15 cellular contexts compared by ENCODE assay signal in genomic region chr1:1893291-1893985, GRCh38. TPM values are rescaled to one million over a fixed set of nuclear protein-coding genes. Genes with fewer than 3 reads are reported as not detected.
DNase-seq lines count a peak whose midpoint lies in the region; ATAC-seq, FAIRE-seq and TF ChIP-seq lines count a peak whose summit lies in the region.
"Had no signal": no experiment of that assay in that cellular context is flagged by ENCODE, and none has a peak within 500 bp of the region (broad histone marks: within the 10 kb centered on the region; RNA-seq: fewer than 3 reads in every experiment).

No MANE protein-coding gene starts in this region.

- no peak overlapping the region for H3K4me2 ChIP-seq in GM23338

- no peak overlapping the region for H3K4me3 Mint-ChIP-seq in GM23338
- peak overlapping the region; percentile 72 for H3K4me3 Mint-ChIP-seq in activated naive CD8-positive, alpha-beta T cell
- H3K4me3 Mint-ChIP-seq in nephron, result peak overlapping the region; percentile 69 to 88 (median 82)

- no peaks in the 10 kb centered on the region for H3K36me3 ChIP-seq in GM23338 (ENCODE audit: insufficient read depth)
- H3K36me3 ChIP-seq: right atrium auricular region had no signal

- peaks cover 21% of the 10 kb centered on the region for H3K4me1 ChIP-seq in GM23338 (ENCODE audit: insufficient read depth)

- peaks cover 8% of the 10 kb centered on the region; the same call in 1 of the 2 replicates for H4K20me1 ChIP-seq in GM23338 (replicated peaks; ENCODE audit: insufficient read depth)

- no peaks in the 10 kb centered on the region; the same call in 2 of the 3 replicates for H3K9me3 Mint-ChIP-seq in GM23338
- no peaks in the 10 kb centered on the region for H3K9me3 Mint-ChIP-seq in activated naive CD8-positive, alpha-beta T cell (ENCODE audit: low read depth)
- H3K9me3 Mint-ChIP-seq in nephron, result no peaks in the 10 kb centered on the region

- H3K9me2 ChIP-seq in GM23338 (ENCODE audit: insufficient read depth), result no peaks in the 10 kb centered on the region

- H3K36me3 Mint-ChIP-seq in GM23338 (ENCODE audit: low read depth), result no peaks in the 10 kb centered on the region; the same call in 2 of the 3 replicates
- H3K36me3 Mint-ChIP-seq in activated naive CD8-positive, alpha-beta T cell, result peaks cover 4% of the 10 kb centered on the region
- peaks cover 6% of the 10 kb centered on the region for H3K36me3 Mint-ChIP-seq in nephron (ENCODE audit: low read depth)

- peak overlapping the region; percentile 27 for H3K27ac ChIP-seq in C4-2B
- no peak overlapping the region for H3K27ac ChIP-seq in GM23338 (ENCODE audit: low read depth)
- H3K27ac ChIP-seq: SK-N-MC had no signal

- DNase-seq in GM23338 (ENCODE audit: low spot score), result no peak
- DNase-seq in stimulated activated CD4-positive, alpha-beta T cell treated with anti-CD3 and anti-CD28 coated beads, Interleukin-4, amount 100 ng/mL, for 24 hours, result no peak
- DNase-seq in urothelium cell line (ENCODE audit: low spot score), result no peak
- DNase-seq in NCI-H2227 (lab: John Stamatoyannopoulos, UW; ENCODE audit: unreplicated experiment), result no peak
- DNase-seq: activated effector memory CD4-positive, alpha-beta T cell treated with anti-CD3 and anti-CD28 coated beads, Interleukin-2, amount 50 U/mL, for 16 hours; NCI-H187 treated with DMSO at 0.1 percent for 48 hours had no signal

- H3K27me3 ChIP-seq in GM23338 (ENCODE audit: insufficient read depth), result no peaks in the 10 kb centered on the region
- H3K27me3 ChIP-seq: right atrium auricular region had no signal

- no peak for ATAC-seq in GM23338
- ATAC-seq in GM18520 (IDR thresholded peaks at IDR 0.05; ENCODE audit: unreplicated experiment), result no peak
- ATAC-seq: activated CD4-positive, CD25-positive, alpha-beta regulatory T cell treated with anti-CD3 and anti-CD28 coated beads, Interleukin-2, amount 50 U/mL, for 24 hours had no signal

- H3K79me2 ChIP-seq in GM23338 (replicated peaks; ENCODE audit: insufficient read depth), result peaks cover 27% of the 10 kb centered on the region

- no peak for FAIRE-seq in urothelium cell line (lab: Jason Lieb, UNC)
- FAIRE-seq: GM19239, islet of Langerhans had no signal

- TF ChIP-seq CTCF in C4-2B (conservative IDR thresholded peaks at IDR 0.05) (no peak), GM23338 (conservative IDR thresholded peaks at IDR 0.05; ENCODE audit: low read depth in 2 of 2) (no peak), nephron (IDR thresholded peaks at IDR 0.05; ENCODE audit: unreplicated experiment in 3 of 3) (no peak)

- no peak overlapping the region for H2AFZ ChIP-seq in GM23338

- H3K4me1 Mint-ChIP-seq in GM23338 (peaks cover 40% of the 10 kb centered on the region), nephron (peaks cover 28% of the 10 kb centered on the region)
- peaks cover 45% of the 10 kb centered on the region for H3K4me1 Mint-ChIP-seq in activated naive CD8-positive, alpha-beta T cell (ENCODE audit: low read depth)

- H3K27me3 Mint-ChIP-seq in GM23338 (ENCODE audit: insufficient read depth, low read depth, poor library complexity) (peaks cover 13% of the 10 kb centered on the region), nephron (ENCODE audit: low read depth) (peaks cover 15% of the 10 kb centered on the region)
- H3K27me3 Mint-ChIP-seq in activated naive CD8-positive, alpha-beta T cell, result no peaks in the 10 kb centered on the region

- H3K27ac Mint-ChIP-seq in GM23338 (peak overlapping the region; percentile 56; the same call in 1 of the 2 replicates), nephron (peak overlapping the region in 1 of 3 experiments; percentile 36)
- H3K27ac Mint-ChIP-seq in activated naive CD8-positive, alpha-beta T cell, result no peak overlapping the region

- no peak overlapping the region for H3K4me3 ChIP-seq in GM23338
- H3K4me3 ChIP-seq: right atrium auricular region had no signal

- H3F3A ChIP-seq in GM23338 (replicated peaks; ENCODE audit: low read depth), result peaks cover 22% of the 10 kb centered on the region

TF ChIP-seq in GM23338, 12 proteins besides CTCF, POLR2A, EP300 and RAD21:
- TF ChIP-seq EZH2phosphoT487 (IDR thresholded peaks at IDR 0.05; ENCODE audit: unreplicated experiment) (no peak), JUNB (IDR thresholded peaks at IDR 0.05; ENCODE audit: unreplicated experiment) (no peak), EZH2 (IDR thresholded peaks at IDR 0.05; ENCODE audit: low read depth, unreplicated experiment) (no peak), CREB1 (CRISPR knock-in tag; IDR thresholded peaks at IDR 0.05; ENCODE audit: low read depth) (no peak), ZNF114 (CRISPR knock-in tag; IDR thresholded peaks at IDR 0.05) (no peak), ZNF462 (CRISPR knock-in tag; IDR thresholded peaks at IDR 0.05) (no peak), ZNF331 (CRISPR knock-in tag; IDR thresholded peaks at IDR 0.05; ENCODE audit: low read depth) (no peak)

RNA-seq across cellular contexts. Expression of gene GNB1, which starts 2.6 kb away (rescaled TPM):
- total RNA-seq in GM23338 (2014; rRNA removed; shearing (Covaris generic)), result 138 and 147 TPM in 2 replicates
- 65.4 and 78.6 TPM in 2 replicates for polyA plus RNA-seq in GM23338 (2016; fragmentation: Nextera tagmentation; extraction: Ambion mirVana)

RNA-seq across cellular contexts. Expression of gene CALML6, which starts 21.6 kb away (rescaled TPM):
- total RNA-seq in GM23338 (2014; rRNA removed; shearing (Covaris generic)), result 0.82 and 0.87 TPM in 2 replicates
- 0.42 TPM in 1 of 2 replicates, not detected in the other for polyA plus RNA-seq in GM23338 (2016; fragmentation: Nextera tagmentation; extraction: Ambion mirVana)
- total RNA-seq: right atrium auricular region had no signal

RNA-seq across cellular contexts. Expression of gene TMEM52, which starts 25.6 kb away (rescaled TPM):
- total RNA-seq in GM23338 (2014; rRNA removed; shearing (Covaris generic)), result 13.4 and 19.5 TPM in 2 replicates
- 22.0 and 25.0 TPM in 2 replicates for polyA plus RNA-seq in GM23338 (2016; fragmentation: Nextera tagmentation; extraction: Ambion mirVana)
